In genomic region chr15:52256366-52256765, GRCh38 we compare ENCODE assay signal across 8 cellular contexts. TPM values are rescaled to one million over a fixed set of nuclear protein-coding genes. Genes with fewer than 3 reads are reported as not detected.
DNase-seq lines count a peak whose midpoint lies in the region; ATAC-seq and TF ChIP-seq lines count a peak whose summit lies in the region.

No MANE protein-coding gene starts in this region.

- H3K36me3 Mint-ChIP-seq in activated CD8-positive, alpha-beta T cell treated with anti-CD3 and anti-CD28 coated beads, Interleukin-2, amount 10 ng/mL, durations not matched to agents 7 days and 5 days (ENCODE audit: low read depth) = no peaks in the 10 kb centered on the region

- H3K4me1 Mint-ChIP-seq in activated CD8-positive, alpha-beta T cell treated with anti-CD3 and anti-CD28 coated beads, Interleukin-2, amount 10 ng/mL, durations not matched to agents 7 days and 5 days (ENCODE audit: low read depth) = peaks cover 50% of the 10 kb centered on the region

- no peak overlapping the region for H3K4ac ChIP-seq in mesenchymal stem cell (ENCODE audit: low read depth in 1 of 2, low read length in 2 of 2)

- peak overlapping the region; percentile 55 for H3K9ac ChIP-seq in mesenchymal stem cell (ENCODE audit: low read length)

- H3K9me3 ChIP-seq in mesenchymal stem cell (ENCODE audit: control insufficient read depth, low read length) = no peaks in the 10 kb centered on the region

- peak; percentile 47 for ATAC-seq in activated CD8-positive, alpha-beta T cell treated with anti-CD3 and anti-CD28 coated beads, Interleukin-2, amount 10 ng/mL, durations not matched to agents 7 days and 5 days
- no peak for ATAC-seq in GM21786 (IDR thresholded peaks at IDR 0.05; ENCODE audit: unreplicated experiment)

- H3K79me1 ChIP-seq in mesenchymal stem cell (replicated peaks; ENCODE audit: low read length, poor library complexity, severe bottlenecking) = no peaks in the 10 kb centered on the region

- no peak overlapping the region for H3K14ac ChIP-seq in mesenchymal stem cell (ENCODE audit: low read length in 2 of 2)

- no peaks in the 10 kb centered on the region for H3K36me3 ChIP-seq in mesenchymal stem cell (ENCODE audit: control insufficient read depth in 1 of 2, insufficient read depth in 2 of 2, low read depth in 1 of 2, low read length in 2 of 2)

- peak; percentile 70 for DNase-seq in COLO829 (ENCODE audit: low spot score)
- DNase-seq in HEK293T (ENCODE audit: extremely low spot score) = peak; percentile 61
- peak; percentile 90 for DNase-seq in NCI-H82 (lab: John Stamatoyannopoulos, UW)
- DNase-seq in activated CD8-positive, alpha-beta T cell treated with anti-CD3 and anti-CD28 coated beads, Interleukin-2, amount 10 ng/mL, durations not matched to agents 7 days and 5 days = peak; percentile 89
- DNase-seq in ecto neural progenitor cell (ENCODE audit: low spot score) = peak; percentile 84
- DNase-seq in mesenchymal stem cell = peak; percentile 83
- DNase-seq in stimulated activated CD8-positive, alpha-beta memory T cell treated with anti-CD3 and anti-CD28 coated beads, Interleukin-15, amount 100 ng/mL, for 48 hours (ENCODE audit: low read depth in 2 of 2) = peak; percentile 36 to 40

- no peak overlapping the region for H3K4me2 ChIP-seq in mesenchymal stem cell (ENCODE audit: low read length, poor library complexity, severe bottlenecking)

- no peak overlapping the region for H3K27ac ChIP-seq in mesenchymal stem cell (ENCODE audit: low read length, poor library complexity, severe bottlenecking)

- peak overlapping the region; percentile 40 for H2BK15ac ChIP-seq in mesenchymal stem cell (ENCODE audit: low read depth, poor library complexity, severe bottlenecking)

- POLR2A ChIA-PET in HEK293T (lab: Yijun Ruan, JAX) = no interaction called here
- POLR2A ChIA-PET in activated CD8-positive, alpha-beta T cell treated with anti-CD3 and anti-CD28 coated beads, Interleukin-2, amount 10 ng/mL, durations not matched to agents 7 days and 5 days (lab: Charles Lee) = interaction anchor here (0.6 to 1.0 kb wide), 4 partner anchors 17 to 478 kb away, joined by 3 to 6 read pairs (median 3); no protein-coding TSS in a partner anchor

- CTCF ChIA-PET in HEK293T (lab: Yijun Ruan, JAX) = interaction anchor here (0.7 to 2.3 kb wide), 3 partner anchors 97 to 479 kb away, joined by 3 to 18 read pairs (median 3); no protein-coding TSS in a partner anchor
- CTCF ChIA-PET in activated CD8-positive, alpha-beta T cell treated with anti-CD3 and anti-CD28 coated beads, Interleukin-2, amount 10 ng/mL, durations not matched to agents 7 days and 5 days (lab: Charles Lee) = interaction anchor here (0.6 to 6.9 kb wide), 54 partner anchors 8 to 481 kb away, joined by 3 to 106 read pairs (median 4); partner anchors contain the start of gene MYO5A

- peak overlapping the region in 1 of 2 experiments; percentile 30 for H3K4me3 ChIP-seq in mesenchymal stem cell (ENCODE audit: insufficient read depth in 1 of 2, low read depth in 1 of 2, low read length in 2 of 2)

- H3K27me3 Mint-ChIP-seq in activated CD8-positive, alpha-beta T cell treated with anti-CD3 and anti-CD28 coated beads, Interleukin-2, amount 10 ng/mL, durations not matched to agents 7 days and 5 days (ENCODE audit: low read depth) = no peaks in the 10 kb centered on the region

- H2BK120ac ChIP-seq in mesenchymal stem cell (ENCODE audit: low read depth, low read length) = no peak overlapping the region

- H2AK5ac ChIP-seq in mesenchymal stem cell (ENCODE audit: low read length, severe bottlenecking) = no peak overlapping the region

- no peak overlapping the region for H3K18ac ChIP-seq in mesenchymal stem cell (ENCODE audit: low read depth in 1 of 2, low read length in 2 of 2)

- peak overlapping the region; percentile 83 for H3K27ac Mint-ChIP-seq in activated CD8-positive, alpha-beta T cell treated with anti-CD3 and anti-CD28 coated beads, Interleukin-2, amount 10 ng/mL, durations not matched to agents 7 days and 5 days

- no peaks in the 10 kb centered on the region for H3K27me3 ChIP-seq in mesenchymal stem cell (ENCODE audit: control insufficient read depth in 1 of 2, insufficient read depth in 1 of 2, low read length in 2 of 2)

- no peaks in the 10 kb centered on the region for H3K9me3 Mint-ChIP-seq in activated CD8-positive, alpha-beta T cell treated with anti-CD3 and anti-CD28 coated beads, Interleukin-2, amount 10 ng/mL, durations not matched to agents 7 days and 5 days (ENCODE audit: insufficient read depth)

- H3K4me3 Mint-ChIP-seq in activated CD8-positive, alpha-beta T cell treated with anti-CD3 and anti-CD28 coated beads, Interleukin-2, amount 10 ng/mL, durations not matched to agents 7 days and 5 days = peak overlapping the region; percentile 67

- no peak overlapping the region for H4K8ac ChIP-seq in mesenchymal stem cell (ENCODE audit: low read length)

- no peak overlapping the region for H2BK12ac ChIP-seq in mesenchymal stem cell (ENCODE audit: low read length in 2 of 2)

- peaks cover 29% of the 10 kb centered on the region for H3K4me1 ChIP-seq in mesenchymal stem cell (ENCODE audit: control insufficient read depth, insufficient read depth, low read depth, low read length)

- H2AFZ ChIP-seq in mesenchymal stem cell (ENCODE audit: low read depth, low read length) = no peak overlapping the region

- no peak overlapping the region for H2BK5ac ChIP-seq in mesenchymal stem cell (ENCODE audit: low read depth, low read length, poor library complexity, severe bottlenecking)

- no peak overlapping the region for H4K91ac ChIP-seq in mesenchymal stem cell (ENCODE audit: low read length)

- no peak overlapping the region for H3K23ac ChIP-seq in mesenchymal stem cell (ENCODE audit: low read length in 2 of 2)

- WGBS in mesenchymal stem cell = 0% methylated on average over 8 of the region's 10 CpGs

TF ChIP-seq in HEK293T, 16 proteins besides CTCF, POLR2A, EP300 and RAD21:
- TF ChIP-seq, protein P1, sequence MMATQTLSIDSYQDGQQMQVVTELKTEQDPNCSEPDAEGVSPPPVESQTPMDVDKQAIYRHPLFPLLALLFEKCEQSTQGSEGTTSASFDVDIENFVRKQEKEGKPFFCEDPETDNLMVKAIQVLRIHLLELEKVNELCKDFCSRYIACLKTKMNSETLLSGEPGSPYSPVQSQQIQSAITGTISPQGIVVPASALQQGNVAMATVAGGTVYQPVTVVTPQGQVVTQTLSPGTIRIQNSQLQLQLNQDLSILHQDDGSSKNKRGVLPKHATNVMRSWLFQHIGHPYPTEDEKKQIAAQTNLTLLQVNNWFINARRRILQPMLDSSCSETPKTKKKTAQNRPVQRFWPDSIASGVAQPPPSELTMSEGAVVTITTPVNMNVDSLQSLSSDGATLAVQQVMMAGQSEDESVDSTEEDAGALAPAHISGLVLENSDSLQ (IDR thresholded peaks at IDR 0.05) = no peak
- TF ChIP-seq BHLHE40 (IDR thresholded peaks at IDR 0.05; ENCODE audit: borderline replicate concordance) (no peak), ZNF384 (IDR thresholded peaks at IDR 0.05) (no peak), FOXM1 (IDR thresholded peaks at IDR 0.05; ENCODE audit: borderline replicate concordance) (no peak)
TF ChIP-seq in HEK293T: peak in this region for 0.

RNA-seq across cellular contexts. Expression of gene MYO5C, which starts 39.2 kb away (rescaled TPM):
- total RNA-seq in activated CD8-positive, alpha-beta T cell treated with anti-CD3 and anti-CD28 coated beads, Interleukin-2, amount 10 ng/mL, durations not matched to agents 7 days and 5 days = 1 to 10 TPM; 2.5 to 3.2 TPM
- polyA plus RNA-seq in mesenchymal stem cell (2013, experiment 1 of 2) = 0.01 TPM
- 0.03 TPM for polyA plus RNA-seq in mesenchymal stem cell (2013, experiment 2 of 2)

Comparison
In these comparisons a context has a peak if more than half of its experiments do, and no peak if none do; other contexts are left out.
1. DNase-seq: peak in every context shown above with its lines; median percentile 90 in NCI-H82; 89 in activated CD8-positive, alpha-beta T cell treated with anti-CD3 and anti-CD28 coated beads, Interleukin-2, amount 10 ng/mL, durations not matched to agents 7 days and 5 days; 84 in ecto neural progenitor cell; 83 in mesenchymal stem cell; 70 in COLO829; 61 in HEK293T; 38 in stimulated activated CD8-positive, alpha-beta memory T cell treated with anti-CD3 and anti-CD28 coated beads, Interleukin-15, amount 100 ng/mL, for 48 hours.